14 cellular contexts compared by ENCODE assay signal in genomic region chr3:167198949-167199348, GRCh38.
A peak's percentile ranks its signal among the peaks of the same experiment; 100 is the strongest.
DNase-seq lines count a peak whose midpoint lies in the region; ATAC-seq and TF ChIP-seq lines count a peak whose summit lies in the region.
"Had no signal": no experiment of that assay in that cellular context is flagged by ENCODE, and none has a peak within 500 bp of the region (broad histone marks: within the 10 kb centered on the region; RNA-seq: fewer than 3 reads in every experiment).

No MANE protein-coding gene starts in this region.

- peak; percentile 71 for ATAC-seq in HG03432 (IDR thresholded peaks at IDR 0.05; ENCODE audit: unreplicated experiment)
- ATAC-seq: PC-3, SK-N-SH treated with all-trans-retinoic acid at 6 μM for 48 hours had no signal

- no peak overlapping the region for H3K9ac ChIP-seq in BLaER1 treated with 17β-estradiol and CSF1 and Interleukin-3, amounts not matched to agents 10 nM and 100 nM

- DNase-seq in NCI-H69 (lab: John Stamatoyannopoulos, UW) (peak; percentile 67), T1000 (lab: John Stamatoyannopoulos, UW) (peak; percentile 16), SHP77 treated with DMSO at 0.1 percent for 48 hours (lab: John Stamatoyannopoulos, UW) (no peak), GM19238 (ENCODE audit: insufficient read length, low spot score) (no peak), esophagus squamous epithelium (lab: John Stamatoyannopoulos, UW) (no peak)
- DNase-seq in effector memory CD4-positive, alpha-beta T cell = no peak
- DNase-seq: CD4-positive, CD25-positive, alpha-beta regulatory T cell; NCI-H1105; NCI-H1694 treated with DMSO at 0.1 percent for 48 hours; NCI-H82; PC-3 had no signal

- no peak overlapping the region for H3K27ac ChIP-seq in BLaER1 treated with 17β-estradiol and CSF1 and Interleukin-3, amounts not matched to agents 10 nM and 100 nM
- no peak overlapping the region for H3K27ac ChIP-seq in effector memory CD4-positive, alpha-beta T cell (ENCODE audit: insufficient read depth, low read length, poor library complexity, severe bottlenecking)
- no peak overlapping the region for H3K27ac ChIP-seq in esophagus squamous epithelium

- H3K27me3 ChIP-seq in BLaER1 treated with 17β-estradiol and CSF1 and Interleukin-3, amounts not matched to agents 10 nM and 100 nM = no peaks in the 10 kb centered on the region
- H3K27me3 ChIP-seq in effector memory CD4-positive, alpha-beta T cell (replicated peaks; ENCODE audit: control insufficient read depth, insufficient read depth, low read length, poor library complexity, severe bottlenecking) = no peaks in the 10 kb centered on the region
- H3K27me3 ChIP-seq in esophagus squamous epithelium = no peaks in the 10 kb centered on the region

- TF ChIP-seq POLR2A in esophagus squamous epithelium (IDR thresholded peaks at IDR 0.05) = no peak

- H4K20me1 ChIP-seq in BLaER1 treated with 17β-estradiol and CSF1 and Interleukin-3, amounts not matched to agents 10 nM and 100 nM = no peaks in the 10 kb centered on the region

- TF ChIP-seq CTCF in esophagus squamous epithelium (IDR thresholded peaks at IDR 0.05) = no peak

- intact Hi-C loops in esophagus squamous epithelium (cut with DNase I) = no loop called here

- H3K4me2 ChIP-seq in BLaER1 treated with 17β-estradiol and CSF1 and Interleukin-3, amounts not matched to agents 10 nM and 100 nM = peak overlapping the region in 8 of 11 experiments; percentile 8 to 51 (median 26); a peak in 12 of 22 replicates

- H3K36me3 ChIP-seq in BLaER1 treated with 17β-estradiol and CSF1 and Interleukin-3, amounts not matched to agents 10 nM and 100 nM = no peaks in the 10 kb centered on the region
- no peaks in the 10 kb centered on the region for H3K36me3 ChIP-seq in effector memory CD4-positive, alpha-beta T cell (ENCODE audit: control insufficient read depth, insufficient read depth, low read length)
- no peaks in the 10 kb centered on the region for H3K36me3 ChIP-seq in esophagus squamous epithelium

- peaks cover 0 to 14% (median 6%) of the 10 kb centered on the region in 10 experiments; a peak in 17 of 20 replicates for H3K4me1 ChIP-seq in BLaER1 treated with 17β-estradiol and CSF1 and Interleukin-3, amounts not matched to agents 10 nM and 100 nM
- H3K4me1 ChIP-seq in effector memory CD4-positive, alpha-beta T cell (ENCODE audit: control insufficient read depth, insufficient read depth, low read length, poor library complexity, severe bottlenecking) = no peaks in the 10 kb centered on the region
- H3K4me1 ChIP-seq in esophagus squamous epithelium = no peaks in the 10 kb centered on the region

- H3K4me3 ChIP-seq in BLaER1 treated with 17β-estradiol and CSF1 and Interleukin-3, amounts not matched to agents 10 nM and 100 nM = no peak overlapping the region
- H3K4me3 ChIP-seq in effector memory CD4-positive, alpha-beta T cell (ENCODE audit: insufficient read depth, low read depth, low read length, poor library complexity, severe bottlenecking) = no peak overlapping the region
- H3K4me3 ChIP-seq in esophagus squamous epithelium = no peak overlapping the region

- H3K9me3 ChIP-seq in BLaER1 treated with 17β-estradiol and CSF1 and Interleukin-3, amounts not matched to agents 10 nM and 100 nM (replicated peaks in 1 of 11) = no peaks in the 10 kb centered on the region
- no peaks in the 10 kb centered on the region for H3K9me3 ChIP-seq in effector memory CD4-positive, alpha-beta T cell (ENCODE audit: control insufficient read depth, low read length)
- H3K9me3 ChIP-seq in esophagus squamous epithelium = no peaks in the 10 kb centered on the region

Comparison
In these comparisons a context has a peak if more than half of its experiments do, and no peak if none do; other contexts are left out.
1. DNase-seq: peak in NCI-H69 (single experiment) and T1000 (single experiment); none in SHP77 treated with DMSO at 0.1 percent for 48 hours (single experiment), effector memory CD4-positive, alpha-beta T cell (0 of 3), GM19238 (single experiment) and esophagus squamous epithelium (single experiment).